Comparison of ENCODE assay signal across 12 cellular contexts in the genomic region with DNA sequence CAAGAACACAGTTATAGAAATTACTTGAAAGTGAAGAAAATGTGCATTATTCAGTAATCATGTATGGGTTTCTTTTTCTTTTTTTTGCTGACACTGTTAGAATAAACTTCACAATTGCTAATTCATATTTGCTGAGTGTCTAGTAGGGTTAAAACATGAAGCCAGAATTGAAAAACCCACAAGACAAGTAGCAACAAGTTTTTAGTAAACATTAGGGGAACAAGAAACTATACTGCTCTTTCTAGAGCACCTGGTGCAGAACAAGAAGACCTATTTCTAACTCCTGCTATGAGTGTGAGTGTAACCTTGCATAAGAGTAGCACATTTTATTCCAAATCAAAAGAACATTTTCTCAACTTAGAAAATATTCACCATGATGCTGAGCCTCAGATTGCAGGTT.
A peak's percentile ranks its signal among the peaks of the same experiment; 100 is the strongest.
DNase-seq lines count a peak whose midpoint lies in the region; ATAC-seq and FAIRE-seq lines count a peak whose summit lies in the region.
"Had no signal": no experiment of that assay in that cellular context is flagged by ENCODE, and none has a peak within 500 bp of the region (broad histone marks: within the 10 kb centered on the region; RNA-seq: fewer than 3 reads in every experiment).

No MANE protein-coding gene starts in this region.

- ATAC-seq in GM21528 (IDR thresholded peaks at IDR 0.05; ENCODE audit: low FRiP score, unreplicated experiment) (peak; percentile 82), HG03342 (IDR thresholded peaks at IDR 0.05; ENCODE audit: unreplicated experiment) (peak; percentile 86)

- FAIRE-seq in RCC 7860 (lab: Jason Lieb, UNC): no peak

- DNase-seq in DMS53 (lab: John Stamatoyannopoulos, UW) (peak; percentile 38), DMS53 treated with DMSO at 0.1 percent for 48 hours (lab: John Stamatoyannopoulos, UW; ENCODE audit: unreplicated experiment) (no peak), fibroblast of peridontal ligament (ENCODE audit: extremely low read depth) (peak; percentile 8), activated gamma-delta T cell (lab: John Stamatoyannopoulos, UW) (no peak), RCC 7860 (ENCODE audit: low spot score) (no peak)
- DNase-seq in effector CD4-positive, alpha-beta T cell: no peak
- DNase-seq: caudate nucleus, immature natural killer cell, NCI-H1930, upper lobe of right lung had no signal

Comparison
In these comparisons a context has a peak if more than half of its experiments do, and no peak if none do; other contexts are left out.
1. DNase-seq: peak in DMS53 (single experiment) and fibroblast of peridontal ligament (single experiment); none in DMS53 treated with DMSO at 0.1 percent for 48 hours (single experiment), activated gamma-delta T cell (single experiment), effector CD4-positive, alpha-beta T cell (single experiment) and RCC 7860 (single experiment).